25 cellular contexts compared by ENCODE assay signal in genomic region chr7:73418113-73418703, GRCh38. TPM values are rescaled to one million over a fixed set of nuclear protein-coding genes. Genes with fewer than 3 reads are reported as not detected.
DNase-seq lines count a peak whose midpoint lies in the region; ATAC-seq, FAIRE-seq and TF ChIP-seq lines count a peak whose summit lies in the region.
"Had no signal": no experiment of that assay in that cellular context is flagged by ENCODE, and none has a peak within 500 bp of the region (broad histone marks: within the 10 kb centered on the region; RNA-seq: fewer than 3 reads in every experiment).

No MANE protein-coding gene starts in this region.

- H3K4me1 ChIP-seq in SK-N-SH (ENCODE audit: control insufficient read depth in 1 of 2, insufficient read depth in 2 of 2, low read depth in 1 of 2, low read length in 1 of 2) (no peaks in the 10 kb centered on the region), HCT116 (ENCODE audit: control insufficient read depth in 1 of 2, insufficient read depth in 2 of 2, low read length in 2 of 2) (no peaks in the 10 kb centered on the region), H1 (replicated peaks in 1 of 4; ENCODE audit: control insufficient read depth in 3 of 4, insufficient read depth in 4 of 4, low read length in 3 of 4) (no peaks in the 10 kb centered on the region)

- H3K9me2 ChIP-seq in SK-N-SH: no peaks in the 10 kb centered on the region
- no peaks in the 10 kb centered on the region for H3K9me2 ChIP-seq in HCT116 (ENCODE audit: insufficient read depth)

- no peaks in the 10 kb centered on the region for H3K27me3 ChIP-seq in SK-N-SH (ENCODE audit: insufficient read depth)
- H3K27me3 ChIP-seq in HCT116 (ENCODE audit: insufficient read depth, low read length): no peaks in the 10 kb centered on the region
- H3K27me3 ChIP-seq in H1 (replicated peaks in 1 of 4; ENCODE audit: control insufficient read depth in 3 of 4, extremely low read depth in 1 of 4, insufficient read depth in 3 of 4, low read length in 3 of 4): no peaks in the 10 kb centered on the region

- H3K4ac ChIP-seq in H1 (replicated peaks; ENCODE audit: insufficient read length, low read depth, low read length): no peak overlapping the region

- intact Hi-C loops in HCT116 (cut with micrococcal nuclease) (no loop called here), posterior cingulate gyrus (cut with DNase I) (no loop called here)

- ATAC-seq in SK-N-SH treated with all-trans-retinoic acid at 6 μM for 48 hours (no peak), HCT116 (0 out of 2 replicates have a peak, but pooled peaks have one; percentile 38)
- ATAC-seq: PC-3 had no signal

- TF ChIP-seq RAD21 in SK-N-SH (IDR thresholded peaks at IDR 0.05; ENCODE audit: low read length) (0 out of 2 replicates have a peak, but pooled peaks have one; percentile 7), HCT116 (IDR thresholded peaks at IDR 0.05; ENCODE audit: low read depth) (no peak), H1 (IDR thresholded peaks at IDR 0.05 in 1 of 2, conservative IDR thresholded peaks at IDR 0.05 in 1 of 2; ENCODE audit: low read depth in 2 of 2, low read length in 2 of 2) (peak; percentile 22 to 40; a peak in 3 of 4 replicates)

- no peak overlapping the region; the same call in 1 of the 2 replicates for H2BK12ac ChIP-seq in H1 (ENCODE audit: low read depth, low read length)

- no peak overlapping the region for H3K23ac ChIP-seq in H1 (ENCODE audit: insufficient read length)

- H3K23me2 ChIP-seq in H1 (ENCODE audit: low read depth, low read length): no peaks in the 10 kb centered on the region; the same call in 1 of the 2 replicates

- 0 out of 2 replicates have a peak overlapping the region, but pooled peaks have one; percentile 46 for H2BK15ac ChIP-seq in H1 (ENCODE audit: low read length)

- CTCF ChIA-PET in SK-N-SH (lab: Yijun Ruan, JAX) (no interaction called here), HCT116 (lab: Charles Lee) (no interaction called here), H1 (lab: Charles Lee; ENCODE audit: partially characterized antibody) (interaction anchor here (1.2 kb wide), 1 partner anchor 19 kb away, joined by 3 read pairs; no protein-coding TSS in a partner anchor)

- H3K9ac ChIP-seq in SK-N-SH (no peak overlapping the region), HCT116 (ENCODE audit: low read length) (no peak overlapping the region), H1 (replicated peaks in 1 of 4; ENCODE audit: extremely low read depth in 1 of 4, low read depth in 3 of 4, low read length in 3 of 4) (no peak overlapping the region)
- H3K9ac ChIP-seq: KMS-11 had no signal

- TF ChIP-seq CTCF in SK-N-SH (IDR thresholded peaks at IDR 0.05) (no peak), HCT116 (IDR thresholded peaks at IDR 0.05 in 2 of 3, conservative IDR thresholded peaks at IDR 0.05 in 1 of 3; ENCODE audit: borderline replicate concordance in 1 of 3, insufficient read depth in 1 of 3, low read depth in 2 of 3, low read length in 2 of 3) (no peak), H1 (IDR thresholded peaks at IDR 0.05; ENCODE audit: control extremely low read depth in 1 of 3, insufficient read depth in 1 of 3, low read depth in 1 of 3, low read length in 3 of 3) (no peak)

- H2AFZ ChIP-seq in SK-N-SH (ENCODE audit: low read depth) (no peak overlapping the region), HCT116 (ENCODE audit: low read depth, low read length, poor library complexity, severe bottlenecking) (no peak overlapping the region), H1 (ENCODE audit: low read length) (peak overlapping the region; percentile 81; the same call in 1 of the 2 replicates)

- DNase-seq in SK-N-SH: no peak
- DNase-seq in HCT116 (ENCODE audit: low read depth, low spot score): no peak
- DNase-seq in H1 (ENCODE audit: low read depth in 1 of 2, low spot score in 2 of 2): no peak
- DNase-seq in posterior cingulate gyrus: no peak
- no peak for DNase-seq in NCI-H2227 (lab: John Stamatoyannopoulos, UW; ENCODE audit: unreplicated experiment)
- DNase-seq in NCI-H2107 (lab: John Stamatoyannopoulos, UW): no peak
- no peak for DNase-seq in nucleus accumbens (lab: John Stamatoyannopoulos, UW)
- DNase-seq: CD4-positive, CD25-positive, alpha-beta regulatory T cell; DND-41; NCI-H1105; NCI-H146; NCI-H2029 treated with DMSO at 0.1 percent for 48 hours; NCI-H2171 treated with DMSO at 0.1 percent for 48 hours; NCI-H446; NCI-H526; PC-3; RPMI8226; SHP77 had no signal

- no peak overlapping the region for H3K18ac ChIP-seq in H1 (ENCODE audit: extremely low read depth, low read length)

- H3K4me2 ChIP-seq in SK-N-SH: no peak overlapping the region
- no peak overlapping the region for H3K4me2 ChIP-seq in HCT116 (ENCODE audit: low read length)
- H3K4me2 ChIP-seq in H1 (ENCODE audit: insufficient read depth in 1 of 2, low read depth in 2 of 2, low read length in 2 of 2): no peak overlapping the region
- H3K4me2 ChIP-seq: KMS-11 had no signal

- H3K9me3 ChIP-seq in SK-N-SH (no peaks in the 10 kb centered on the region), HCT116 (ENCODE audit: control insufficient read depth in 1 of 2, insufficient read depth in 1 of 2, low read depth in 1 of 2, low read length in 2 of 2) (no peaks in the 10 kb centered on the region), H1 (ENCODE audit: insufficient read depth in 2 of 2, low read depth in 1 of 2, low read length in 1 of 2) (no peaks in the 10 kb centered on the region)

- FAIRE-seq in H1 (lab: Jason Lieb, UNC): no peak
- FAIRE-seq: GM12892, H54 had no signal

- no peak overlapping the region for H4K91ac ChIP-seq in H1 (replicated peaks; ENCODE audit: insufficient read length, low read length)

- POLR2A ChIA-PET in SK-N-SH (lab: Yijun Ruan, JAX) (no interaction called here), HCT116 (lab: Charles Lee) (no interaction called here), H1 (lab: Charles Lee; ENCODE audit: partially characterized antibody) (interaction anchor here (0.6 kb wide), 1 partner anchor 20 kb away, joined by 3 read pairs; no protein-coding TSS in a partner anchor)

- RAD21 ChIA-PET in HCT116 (lab: Charles Lee; ENCODE audit: low non-redundant PET in 1 of 2, low total read pairs in 2 of 2, uncharacterized antibody in 2 of 2, unreplicated experiment in 2 of 2): no interaction called here

- no peak overlapping the region for H2AK5ac ChIP-seq in H1 (ENCODE audit: low read depth, low read length)

- H3K36me3 ChIP-seq in SK-N-SH (replicated peaks in 1 of 2; ENCODE audit: control insufficient read depth in 1 of 2, insufficient read depth in 2 of 2, low read length in 1 of 2): no peaks in the 10 kb centered on the region
- H3K36me3 ChIP-seq in HCT116 (ENCODE audit: control insufficient read depth in 1 of 2, insufficient read depth in 2 of 2, low read length in 2 of 2): no peaks in the 10 kb centered on the region
- no peaks in the 10 kb centered on the region for H3K36me3 ChIP-seq in H1 (ENCODE audit: control insufficient read depth in 2 of 4, insufficient read depth in 4 of 4, low read length in 3 of 4)

- no peak overlapping the region for H2BK5ac ChIP-seq in H1 (ENCODE audit: low read depth, low read length)

- H4K20me1 ChIP-seq in SK-N-SH (ENCODE audit: insufficient read depth) (no peaks in the 10 kb centered on the region), HCT116 (ENCODE audit: insufficient read depth) (no peaks in the 10 kb centered on the region), H1 (replicated peaks in 1 of 2; ENCODE audit: control insufficient read depth in 1 of 2, insufficient read depth in 2 of 2, low read length in 2 of 2) (no peaks in the 10 kb centered on the region)

- H3K56ac ChIP-seq in H1 (replicated peaks; ENCODE audit: insufficient read length, low read depth, low read length): no peak overlapping the region

- H2BK20ac ChIP-seq in H1 (ENCODE audit: low read length): no peak overlapping the region

- no peak overlapping the region for H3K4me3 ChIP-seq in SK-N-SH (ENCODE audit: low read depth in 2 of 2, low read length in 1 of 2)
- no peak overlapping the region for H3K4me3 ChIP-seq in HCT116 (replicated peaks in 1 of 2; ENCODE audit: low read depth in 1 of 2, low read length in 2 of 2)
- H3K4me3 ChIP-seq in H1 (ENCODE audit: extremely low read depth in 1 of 4, insufficient read depth in 2 of 4, low read depth in 3 of 4, low read length in 4 of 4): no peak overlapping the region
- H3K4me3 ChIP-seq: SK-N-MC had no signal

- no peak overlapping the region for H2BK120ac ChIP-seq in H1 (replicated peaks; ENCODE audit: low read depth, low read length)

- 79% methylated on average over 8 of the region's 8 CpGs for WGBS in SK-N-SH (ENCODE audit: low lambda C conversion rate)
- 79% methylated on average over 7 of the region's 8 CpGs; no CpG with 5 or more reads in 1 of the 2 experiments for WGBS in H1 (ENCODE audit: extremely low coverage in 1 of 2, insufficient coverage in 1 of 2, insufficient read length in 1 of 2, insufficient replicate concordance in 2 of 2, low coverage in 1 of 2, low lambda C conversion rate in 2 of 2, missing lambda C conversion rate in 1 of 2), 2 experiments

- TF ChIP-seq POLR2A in HCT116 (IDR thresholded peaks at IDR 0.05; ENCODE audit: borderline replicate concordance, extremely low read depth, insufficient read depth, insufficient read length): no peak
- TF ChIP-seq POLR2A in H1 (IDR thresholded peaks at IDR 0.05; ENCODE audit: control extremely low read depth in 1 of 2, low read depth in 2 of 2, low read length in 2 of 2): no peak

- H3F3A ChIP-seq in SK-N-SH (replicated peaks; ENCODE audit: insufficient read depth): peaks cover 3% of the 10 kb centered on the region

- no peak overlapping the region for H3K14ac ChIP-seq in H1 (ENCODE audit: insufficient read length)

- no peak for TF ChIP-seq EP300 in SK-N-SH (IDR thresholded peaks at IDR 0.05; ENCODE audit: borderline replicate concordance in 1 of 2, low read depth in 1 of 2, low read length in 1 of 2)
- TF ChIP-seq EP300 in H1 (IDR thresholded peaks at IDR 0.05; ENCODE audit: borderline replicate concordance in 1 of 2, low read depth in 2 of 2, low read length in 2 of 2): no peak

- no peaks in the 10 kb centered on the region for H3K79me1 ChIP-seq in H1 (ENCODE audit: low read depth, low read length)

- H3K79me2 ChIP-seq in SK-N-SH (ENCODE audit: insufficient read depth) (no peaks in the 10 kb centered on the region), HCT116 (ENCODE audit: insufficient read depth, low read length) (no peaks in the 10 kb centered on the region), H1 (ENCODE audit: control insufficient read depth in 1 of 2, insufficient read depth in 2 of 2, low read length in 2 of 2) (no peaks in the 10 kb centered on the region)

- no peak overlapping the region for H4K5ac ChIP-seq in H1 (ENCODE audit: insufficient read length, low read depth, low read length)

- H3K27ac ChIP-seq in SK-N-SH (ENCODE audit: low read depth in 2 of 2, low read length in 1 of 2) (no peak overlapping the region), HCT116 (ENCODE audit: low read depth, low read length) (no peak overlapping the region), H1 (ENCODE audit: low read depth, low read length) (no peak overlapping the region)
- H3K27ac ChIP-seq: KMS-11, SK-N-MC had no signal

- H4K8ac ChIP-seq in H1 (ENCODE audit: extremely low read depth, insufficient read depth, low read length): no peak overlapping the region

- BruUV-seq in HCT116 (replicated peaks; lab: Mats Ljungman, UMichigan): no TSS peak

RNA-seq across cellular contexts. Expression of gene FZD9, which starts 15.4 kb away (rescaled TPM):
- 1.4 and 1.8 TPM in 2 replicates for polyA plus RNA-seq in SK-N-SH (2012; rRNA removed)
- 0.59 and 1.4 TPM in 2 replicates for polyA plus RNA-seq in SK-N-SH (2012; cell fraction: cytosol; rRNA removed)
- polyA plus RNA-seq in SK-N-SH (2012; cell fraction: nucleus; rRNA removed): 0.67 and 0.89 TPM in 2 replicates
- 0.32 TPM for total RNA-seq in HCT116 (2021; ENCODE audit: unreplicated experiment)
- 0.36 and 0.37 TPM in 2 replicates for polyA plus RNA-seq in HCT116 (2012)
- 3.2 and 3.5 TPM in 2 replicates for total RNA-seq in H1 (2021; fragmentation: NEBNext Ultra II Directional; extraction: Animal tissue kit (Norgen Biotek cat#: 25700))
- 4.7 and 6.7 TPM in 2 replicates for polyA plus RNA-seq in H1 (2011; rRNA removed)
- polyA plus RNA-seq in H1 (2011; cell fraction: cytosol; rRNA removed): 4.3 TPM
- 4.8 TPM for polyA plus RNA-seq in H1 (2011; cell fraction: nucleus; rRNA removed)
- 1.6 to 3.3 TPM (median 3.1 TPM) in 4 replicates for polyA plus RNA-seq in H1 (2012, experiment 1 of 2)
- 2.7 TPM for polyA plus RNA-seq in H1 (2012, experiment 2 of 2)
- 3.4 TPM for polyA plus RNA-seq in H1 (2013, experiment 1 of 2)
- polyA plus RNA-seq in H1 (2013, experiment 2 of 2): 3.3 TPM
- 1.4 and 1.5 TPM in 2 replicates for polyA minus RNA-seq in H1 (2011; rRNA and poly(A)+ RNA removed)
- polyA minus RNA-seq in H1 (2011; cell fraction: cytosol; rRNA and poly(A)+ RNA removed): 5.6 TPM
- polyA minus RNA-seq in H1 (2011; cell fraction: nucleus; rRNA and poly(A)+ RNA removed): 7.9 TPM
- total RNA-seq: CD4-positive, CD25-positive, alpha-beta regulatory T cell; G401; T-helper 2 cell treated with Interferon-gamma antibody and Interleukin-4, amounts not matched to agents 100 ng/mL and 5 ng/mL, for 36 hours had no signal

Comparison
In these comparisons a context has a peak if more than half of its experiments do, and no peak if none do; other contexts are left out.
1. Of the 17 proteins assayed by ChIP-seq in both H1 and SK-N-SH: peak only in H1: MAX; only in SK-N-SH: none; in both: RAD21; in neither: 15.